Comparison of ENCODE assay signal across 16 cellular contexts in the genomic region with DNA sequence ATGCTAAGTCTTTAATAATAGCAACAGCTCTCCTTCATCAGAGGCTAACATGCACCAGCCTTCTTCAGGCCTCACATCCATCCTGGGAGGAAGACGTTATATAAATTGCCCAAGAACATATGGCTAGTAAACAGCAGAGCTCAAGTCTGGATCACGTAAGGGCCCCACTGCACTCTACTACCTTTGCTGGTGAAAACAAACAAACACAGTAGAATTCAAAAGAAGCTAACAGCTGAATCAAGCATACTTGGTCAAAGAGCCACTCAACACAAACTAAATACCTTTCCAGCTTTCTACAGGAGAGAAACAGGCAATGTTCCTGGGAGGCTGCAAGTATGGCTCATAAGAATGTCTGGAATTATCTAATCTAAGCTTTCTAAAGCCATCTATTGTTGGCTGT.
DNase-seq lines count a peak whose midpoint lies in the region; ATAC-seq and TF ChIP-seq lines count a peak whose summit lies in the region.
"Had no signal": no experiment of that assay in that cellular context is flagged by ENCODE, and none has a peak within 500 bp of the region (broad histone marks: within the 10 kb centered on the region; RNA-seq: fewer than 3 reads in every experiment).

No MANE protein-coding gene starts in this region.

- peaks cover 36% of the 10 kb centered on the region for H3K4me1 Mint-ChIP-seq in mesothelial cell of epicardium
- H3K4me1 Mint-ChIP-seq: CD8-positive, alpha-beta memory T cell had no signal

- peak overlapping the region; percentile 67 for H3K27ac Mint-ChIP-seq in mesothelial cell of epicardium
- H3K27ac Mint-ChIP-seq: CD8-positive, alpha-beta memory T cell had no signal

- H3K9me3 Mint-ChIP-seq in mesothelial cell of epicardium = peaks cover 6% of the 10 kb centered on the region

- H3K4me3 ChIP-seq in cardiac muscle cell = no peak overlapping the region
- no peak overlapping the region for H3K4me3 ChIP-seq in esophagus muscularis mucosa
- no peak overlapping the region for H3K4me3 ChIP-seq in upper lobe of right lung
- H3K4me3 ChIP-seq: BLaER1, GM23248 had no signal

- H3K36me3 ChIP-seq in cardiac muscle cell (no peaks in the 10 kb centered on the region), esophagus muscularis mucosa (peaks cover 0 to 20% (median 15%) of the 10 kb centered on the region in 4 donors), upper lobe of right lung (no peaks in the 10 kb centered on the region)
- H3K36me3 ChIP-seq: BLaER1 had no signal

- no peaks in the 10 kb centered on the region for H3K27me3 Mint-ChIP-seq in mesothelial cell of epicardium (ENCODE audit: low read depth)

- 88% methylated on average over 2 of the region's 2 CpGs for WGBS in esophagus muscularis mucosa

- H3K27ac ChIP-seq in cardiac muscle cell (peak overlapping the region; percentile 45), esophagus muscularis mucosa (replicated peaks in 1 of 4) (peak overlapping the region in 3 of 4 donors; percentile 8 to 64 (median 34)), upper lobe of right lung (no peak overlapping the region)
- H3K27ac ChIP-seq: BLaER1, GM23248 had no signal

- intact Hi-C loops in left ventricle myocardium superior (cut with micrococcal nuclease) (no loop called here), esophagus muscularis mucosa (cut with DNase I) (no loop called here), upper lobe of right lung (cut with DNase I) (no loop called here)

- H3K27me3 ChIP-seq in cardiac muscle cell (no peaks in the 10 kb centered on the region), esophagus muscularis mucosa (no peaks in the 10 kb centered on the region), upper lobe of right lung (no peaks in the 10 kb centered on the region)
- H3K27me3 ChIP-seq: BLaER1 had no signal

- H3K4me1 ChIP-seq in cardiac muscle cell (ENCODE audit: low read depth) (peaks cover 9% of the 10 kb centered on the region), esophagus muscularis mucosa (peaks cover 26 to 62% (median 49%) of the 10 kb centered on the region in 4 donors), upper lobe of right lung (no peaks in the 10 kb centered on the region)

- no peak for ATAC-seq in left ventricle myocardium superior
- ATAC-seq in upper lobe of right lung = peak; percentile 71
- ATAC-seq in GM19467 (IDR thresholded peaks at IDR 0.05; ENCODE audit: unreplicated experiment) = no peak
- ATAC-seq: HCT116 had no signal

- peaks cover 27% of the 10 kb centered on the region for H3K36me3 Mint-ChIP-seq in mesothelial cell of epicardium
- H3K36me3 Mint-ChIP-seq: CD8-positive, alpha-beta memory T cell had no signal

- H3K9me3 ChIP-seq in cardiac muscle cell (ENCODE audit: low read depth) = no peaks in the 10 kb centered on the region
- H3K9me3 ChIP-seq in esophagus muscularis mucosa = no peaks in the 10 kb centered on the region
- no peaks in the 10 kb centered on the region for H3K9me3 ChIP-seq in upper lobe of right lung

- no peak overlapping the region for H3K4me3 Mint-ChIP-seq in mesothelial cell of epicardium
- H3K4me3 Mint-ChIP-seq: CD8-positive, alpha-beta memory T cell had no signal

- no peak for DNase-seq in cardiac muscle cell (ENCODE audit: low read depth in 1 of 2, low spot score in 1 of 2)
- no peak for DNase-seq in left ventricle myocardium superior
- peak; percentile 17 for DNase-seq in esophagus muscularis mucosa (ENCODE audit: extremely low spot score)
- DNase-seq in mesothelial cell of epicardium (ENCODE audit: low spot score in 2 of 2, unreplicated experiment in 2 of 2) = no peak
- DNase-seq in upper lobe of right lung = no peak
- DNase-seq in NCI-H1436 treated with DMSO at 0.1 percent for 48 hours (lab: John Stamatoyannopoulos, UW) = no peak
- no peak for DNase-seq in activated effector memory CD4-positive, alpha-beta T cell treated with Interleukin-2 at 50 U/mL for 16 hours
- DNase-seq: 8988T; AML-193; CD8-positive, alpha-beta memory T cell; DMS53; GF-D8; GM23248 had no signal

- TF ChIP-seq CTCF in cardiac muscle cell (IDR thresholded peaks at IDR 0.05; ENCODE audit: low read depth, low read length) = no peak
- no peak for TF ChIP-seq CTCF in esophagus muscularis mucosa (IDR thresholded peaks at IDR 0.05)
- TF ChIP-seq CTCF in mesothelial cell of epicardium (IDR thresholded peaks at IDR 0.05; ENCODE audit: unreplicated experiment) = no peak
- no peak for TF ChIP-seq CTCF in upper lobe of right lung (IDR thresholded peaks at IDR 0.05)

- TF ChIP-seq POLR2A in esophagus muscularis mucosa (IDR thresholded peaks at IDR 0.05; ENCODE audit: low read depth) = no peak

- no peak for TF ChIP-seq EP300 in esophagus muscularis mucosa (IDR thresholded peaks at IDR 0.05)
